15 cellular contexts compared by ENCODE assay signal in genomic region chr6:130801368-130801767, GRCh38. TPM values are rescaled to one million over a fixed set of nuclear protein-coding genes. Genes with fewer than 3 reads are reported as not detected.
"Had no signal": no experiment of that assay in that cellular context is flagged by ENCODE, and none has a peak within 500 bp of the region (broad histone marks: within the 10 kb centered on the region; RNA-seq: fewer than 3 reads in every experiment).

No MANE protein-coding gene starts in this region.

RNA-seq across cellular contexts. Expression of gene SMLR1, which starts 25.8 kb away (rescaled TPM):
- total RNA-seq: activated B cell treated with CpG ODN at 0.5 μM for 24 hours; activated CD4-positive, alpha-beta memory T cell treated with anti-CD3 and anti-CD28 coated beads for 36 hours; activated CD4-positive, alpha-beta memory T cell treated with anti-CD3 and anti-CD28 coated beads, Interleukin-2, amount 10 ng/mL, durations not matched to agents 7 days and 5 days; activated CD4-positive, alpha-beta T cell treated with anti-CD3 and anti-CD28 coated beads for 36 hours; activated CD4-positive, alpha-beta T cell treated with anti-CD3 and anti-CD28 coated beads, Interleukin-2, amount 10 ng/mL, durations not matched to agents 24 days and 14 days; activated CD4-positive, alpha-beta T cell treated with anti-CD3 and anti-CD28 coated beads, Interleukin-2, amount 10 ng/mL, durations not matched to agents 7 days and 5 days; activated CD8-positive, alpha-beta memory T cell treated with anti-CD3 and anti-CD28 coated beads for 36 hours; activated CD8-positive, alpha-beta memory T cell treated with anti-CD3 and anti-CD28 coated beads, Interleukin-2, amount 10 ng/mL, durations not matched to agents 7 days and 5 days; activated CD8-positive, alpha-beta T cell treated with anti-CD3 and anti-CD28 coated beads for 36 hours; activated CD8-positive, alpha-beta T cell treated with anti-CD3 and anti-CD28 coated beads, Interleukin-2, amount 10 ng/mL, durations not matched to agents 7 days and 5 days; T-cell; T-helper 1 cell treated with Interleukin-12 subunit alpha and Interleukin-12 subunit beta and Interleukin-4 antibody, amounts not matched to agents 30 ng/mL and 1 ng/mL, for 36 hours; T-helper 17 cell; T-helper 2 cell treated with Interferon-gamma antibody and Interleukin-4, amounts not matched to agents 100 ng/mL and 5 ng/mL, for 36 hours; WTC11 had no signal
